Comparison of ENCODE assay signal across 8 cellular contexts in the genomic region with DNA sequence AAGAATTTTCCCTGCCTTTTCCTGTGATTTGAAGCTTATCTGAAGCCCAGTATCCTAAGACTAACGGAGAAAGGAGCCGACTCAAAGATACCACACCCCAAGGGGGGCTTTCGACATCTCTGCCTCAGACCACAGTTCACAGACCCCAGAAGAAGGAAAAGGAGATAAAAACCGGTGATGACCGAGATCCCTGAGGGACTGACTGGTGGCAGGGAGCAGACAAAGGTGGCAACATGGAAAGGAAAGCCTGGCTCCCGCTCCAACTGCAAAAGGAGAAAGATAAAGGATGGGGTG. TPM values are rescaled to one million over a fixed set of nuclear protein-coding genes. Genes with fewer than 3 reads are reported as not detected.
DNase-seq lines count a peak whose midpoint lies in the region; ATAC-seq, FAIRE-seq and TF ChIP-seq lines count a peak whose summit lies in the region.

No MANE protein-coding gene starts in this region.

- H4K20me1 ChIP-seq in PC-3 (ENCODE audit: low read length) (no peaks in the 10 kb centered on the region), osteoblast (ENCODE audit: insufficient read depth, low read length) (peaks cover 13% of the 10 kb centered on the region)

- TF ChIP-seq POLR2A in esophagus muscularis mucosa (IDR thresholded peaks at IDR 0.05; ENCODE audit: low read depth): no peak

- H3K79me2 ChIP-seq in PC-3 (ENCODE audit: low read length) (peaks cover 54% of the 10 kb centered on the region), osteoblast (ENCODE audit: insufficient read depth, low read length) (peaks cover 58% of the 10 kb centered on the region)

- WGBS in esophagus muscularis mucosa: 0% methylated on average over 6 of the region's 6 CpGs

- H3K27me3 ChIP-seq in PC-3 (ENCODE audit: low read length): no peaks in the 10 kb centered on the region
- H3K27me3 ChIP-seq in esophagus muscularis mucosa: no peaks in the 10 kb centered on the region
- no peaks in the 10 kb centered on the region for H3K27me3 ChIP-seq in osteoblast (ENCODE audit: insufficient read depth, low read length)

- peak overlapping the region; percentile 97 for H3K4me3 ChIP-seq in GM08714 (ENCODE audit: low read length)
- peak overlapping the region; percentile 94 for H3K4me3 ChIP-seq in PC-3 (ENCODE audit: low read length)
- H3K4me3 ChIP-seq in esophagus muscularis mucosa: peak overlapping the region; percentile 78 to 98 (median 86)
- peak overlapping the region; percentile 99 for H3K4me3 ChIP-seq in osteoblast (ENCODE audit: insufficient read depth, low read length)

- no peaks in the 10 kb centered on the region for H3F3A ChIP-seq in PC-3 (ENCODE audit: low read length, unreplicated experiment)

- no TSS peak for BruUV-seq in PC-3 (replicated peaks; lab: Mats Ljungman, UMichigan)

- TF ChIP-seq CTCF in PC-3 (conservative IDR thresholded peaks at IDR 0.05; ENCODE audit: low read depth, low read length): no peak
- no peak for TF ChIP-seq CTCF in esophagus muscularis mucosa (IDR thresholded peaks at IDR 0.05)
- no peak for TF ChIP-seq CTCF in osteoblast (IDR thresholded peaks at IDR 0.05; ENCODE audit: extremely low read depth, low read depth, low read length)

- POLR2A ChIA-PET in PC-3 (lab: Charles Lee; ENCODE audit: unreplicated experiment): interaction anchor here (0.6 kb wide), 2 partner anchors 38 to 46 kb away, joined by 3 to 22 read pairs; no protein-coding TSS in a partner anchor

- H3K9me3 ChIP-seq in PC-3 (ENCODE audit: low read length) (no peaks in the 10 kb centered on the region), esophagus muscularis mucosa (no peaks in the 10 kb centered on the region), osteoblast (ENCODE audit: low read depth, low read length) (no peaks in the 10 kb centered on the region)

- ATAC-seq in PC-3 (peak; percentile 6), HG03565 (IDR thresholded peaks at IDR 0.05; ENCODE audit: unreplicated experiment) (no peak)

- no peak for DNase-seq in PC-3
- no peak for DNase-seq in esophagus muscularis mucosa (ENCODE audit: extremely low spot score)
- no peak for DNase-seq in osteoblast (ENCODE audit: insufficient read length, low spot score, missing footprints)
- DNase-seq in NCI-H748 treated with DMSO at 0.1 percent for 48 hours (lab: John Stamatoyannopoulos, UW): no peak
- no peak for DNase-seq in HTR-8/SVneo (ENCODE audit: insufficient read length, low spot score)
- no peak for DNase-seq in midbrain (lab: John Stamatoyannopoulos, UW)

- peak overlapping the region; percentile 99 for H2AFZ ChIP-seq in PC-3 (ENCODE audit: low read length)
- H2AFZ ChIP-seq in osteoblast (ENCODE audit: low read length): peak overlapping the region; percentile 97

- FAIRE-seq in HTR-8/SVneo (lab: Jason Lieb, UNC): no peak

- CTCF ChIA-PET in PC-3 (lab: Charles Lee): interaction anchor here (0.9 kb wide), 1 partner anchor 68 kb away, joined by 4 read pairs; no protein-coding TSS in a partner anchor

- H3K4me1 ChIP-seq in PC-3 (ENCODE audit: insufficient read depth, low read length): peaks cover 39% of the 10 kb centered on the region
- H3K4me1 ChIP-seq in esophagus muscularis mucosa: peaks cover 30 to 53% (median 52%) of the 10 kb centered on the region in 4 donors
- peaks cover 31% of the 10 kb centered on the region for H3K4me1 ChIP-seq in osteoblast (ENCODE audit: insufficient read depth, low read length)

- peak overlapping the region; percentile 93 for H3K9ac ChIP-seq in PC-3 (ENCODE audit: low read length)

- TF ChIP-seq EP300 in esophagus muscularis mucosa (IDR thresholded peaks at IDR 0.05): no peak

- peak overlapping the region; percentile 90 for H3K4me2 ChIP-seq in PC-3 (ENCODE audit: low read length)
- peak overlapping the region; percentile 94 for H3K4me2 ChIP-seq in osteoblast (ENCODE audit: insufficient read depth, low read length)

- H3K9me2 ChIP-seq in PC-3 (replicated peaks; ENCODE audit: low read length): no peaks in the 10 kb centered on the region

- intact Hi-C loops in PC-3 (cut with micrococcal nuclease): loop anchor here (2.0 kb wide), 2 partner anchors 30 to 48 kb away; a partner anchor contains a TSS
- intact Hi-C loops in esophagus muscularis mucosa (cut with DNase I): loop anchor here (5.0 kb wide), 2 partner anchors 46 to 104 kb away; a partner anchor contains a TSS

- H3K27ac ChIP-seq in PC-3 (ENCODE audit: low read length) (peak overlapping the region; percentile 55), esophagus muscularis mucosa (replicated peaks in 1 of 4) (peak overlapping the region; percentile 94 to 99 (median 96)), osteoblast (ENCODE audit: low read depth, low read length) (peak overlapping the region; percentile 90)

- no peaks in the 10 kb centered on the region for H3K36me3 ChIP-seq in PC-3 (ENCODE audit: low read depth, low read length)
- H3K36me3 ChIP-seq in esophagus muscularis mucosa: peaks cover 0 to under 1% (median 0%) of the 10 kb centered on the region in 4 donors
- no peaks in the 10 kb centered on the region for H3K36me3 ChIP-seq in osteoblast (ENCODE audit: insufficient read depth, low read length)

RNA-seq across cellular contexts. Expression of a gene that starts 0.7 kb away (rescaled TPM):
- total RNA-seq in PC-3 (2014; rRNA removed) (25.7 and 26.9 TPM in 2 replicates), esophagus muscularis mucosa (10 to 100 TPM; 32.0 to 44.3 (median 40.3) TPM), osteoblast (41.5 and 48.1 TPM in 2 replicates)

RNA-seq across cellular contexts. Expression of a gene that starts 47.6 kb away (rescaled TPM):
- 206 and 297 TPM in 2 replicates for total RNA-seq in PC-3 (2014; rRNA removed)
- total RNA-seq in esophagus muscularis mucosa: 100 to 1,000 TPM; 149 to 226 (median 180) TPM
- total RNA-seq in osteoblast: 236 and 289 TPM in 2 replicates
